In the genomic region with DNA sequence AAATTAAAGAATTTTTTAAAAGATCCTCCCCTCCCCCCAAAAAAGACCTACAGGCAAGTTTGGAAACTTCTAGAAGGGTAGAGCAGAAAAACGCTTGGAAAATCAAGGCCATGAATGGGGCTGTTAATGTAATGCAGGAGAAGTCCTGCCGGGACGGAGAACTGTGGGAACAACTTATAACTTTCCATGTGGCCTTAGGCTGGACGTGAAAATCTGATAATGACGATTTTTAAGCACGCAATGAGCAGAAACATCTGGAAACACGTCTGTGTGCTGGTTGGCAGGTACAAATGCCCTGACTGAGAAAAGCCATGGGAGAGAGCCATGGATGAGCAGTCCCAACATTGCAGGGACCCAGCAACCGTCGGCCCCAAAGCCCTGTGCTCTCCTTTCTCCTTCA, we compare ENCODE assay signal across 22 cellular contexts.
"Had no signal": no experiment of that assay in that cellular context is flagged by ENCODE, and none has a peak within 500 bp of the region (broad histone marks: within the 10 kb centered on the region; RNA-seq: fewer than 3 reads in every experiment).

No MANE protein-coding gene starts in this region.

- H3K4me3 Mint-ChIP-seq: immature natural killer cell had no signal

- H3K4me3 ChIP-seq: coronary artery, dorsolateral prefrontal cortex, esophagus muscularis mucosa, gastroesophageal sphincter, heart left ventricle, hepatocyte, left lung, lower lobe of right lung had no signal

- H3K36me3 ChIP-seq: esophagus muscularis mucosa, gastroesophageal sphincter, heart left ventricle, left lung, lower lobe of right lung had no signal

- H3K36me3 Mint-ChIP-seq: immature natural killer cell had no signal

- FAIRE-seq: colon, endothelial cell of umbilical vein, frontal cortex had no signal

- DNase-seq: dermis blood vessel endothelial cell; dorsolateral prefrontal cortex; effector CD4-positive, alpha-beta T cell; effector memory CD4-positive, alpha-beta T cell; foreskin keratinocyte; heart left ventricle; hypothalamus; immature natural killer cell; islet precursor cell; left cardiac atrium; left lung; left ventricle myocardium superior; lower lobe of right lung; mesendoderm; midbrain had no signal

- H3K4me2 ChIP-seq: hepatocyte had no signal

- H3K9me3 ChIP-seq: esophagus muscularis mucosa, gastroesophageal sphincter, heart left ventricle, left lung, lower lobe of right lung had no signal

- H2AFZ ChIP-seq: hepatocyte had no signal

- H3K9me3 Mint-ChIP-seq: immature natural killer cell had no signal

- H3K4me1 ChIP-seq: lower lobe of right lung had no signal

- H3K27me3 ChIP-seq: foreskin keratinocyte, heart left ventricle, hepatocyte, left lung had no signal

- H3K27ac ChIP-seq: coronary artery, dorsolateral prefrontal cortex, esophagus muscularis mucosa, foreskin keratinocyte, gastroesophageal sphincter, heart left ventricle, hepatocyte, left lung, lower lobe of right lung had no signal

- H3K27ac Mint-ChIP-seq: immature natural killer cell had no signal

- H3K4me1 Mint-ChIP-seq: immature natural killer cell had no signal

- H3K79me2 ChIP-seq: hepatocyte had no signal

- ATAC-seq: foreskin keratinocyte, gastroesophageal sphincter, heart left ventricle, left cardiac atrium, left lung, left ventricle myocardium superior, lower lobe of right lung had no signal
